ENCODE assay signal across 8 cellular contexts in genomic region chr19:10380311-10381102, GRCh38. TPM values are rescaled to one million over a fixed set of nuclear protein-coding genes. Genes with fewer than 3 reads are reported as not detected.
DNase-seq lines count a peak whose midpoint lies in the region; ATAC-seq and TF ChIP-seq lines count a peak whose summit lies in the region.

Gene TYK2, minus strand, starts transcription at chr19:10380572. Its CDS starts 2,166 bp downstream, at chr19:10378406.

- no peaks in the 10 kb centered on the region for H3K36me3 ChIP-seq in KMS-11 (ENCODE audit: insufficient read depth)
- H3K36me3 ChIP-seq in Peyer's patch = peaks cover 0 to 10% (median 0%) of the 10 kb centered on the region in 3 donors
- H3K36me3 ChIP-seq in esophagus (ENCODE audit: control insufficient read depth in 2 of 2, insufficient read depth in 2 of 2, low read length in 1 of 2) = peaks cover 4% of the 10 kb centered on the region in 2 donors
- H3K36me3 ChIP-seq in muscle layer of colon (ENCODE audit: insufficient read depth, low read length) = peaks cover 5% of the 10 kb centered on the region

- H3K4me1 ChIP-seq in KMS-11 (ENCODE audit: low read depth, poor library complexity, severe bottlenecking) (peaks cover 13% of the 10 kb centered on the region), Peyer's patch (peaks cover 0 to 12% (median 7%) of the 10 kb centered on the region in 4 donors), esophagus (ENCODE audit: control insufficient read depth in 2 of 2, insufficient read depth in 2 of 2, low read length in 1 of 2) (peaks cover 2 to 5% of the 10 kb centered on the region in 2 donors), muscle layer of colon (ENCODE audit: insufficient read depth, low read length) (peaks cover 6% of the 10 kb centered on the region)

- peak within 1 kb of the TSS; percentile 79 for H3K9ac ChIP-seq in KMS-11
- peak within 1 kb of the TSS; percentile 60 for H3K9ac ChIP-seq in muscle layer of colon (ENCODE audit: low read length)

- peak; percentile 86 for ATAC-seq in GM21737 (IDR thresholded peaks at IDR 0.05; ENCODE audit: unreplicated experiment)

- no peaks in the 10 kb centered on the region for H3K9me3 ChIP-seq in Peyer's patch
- H3K9me3 ChIP-seq in esophagus (ENCODE audit: control insufficient read depth in 2 of 2, insufficient read depth in 1 of 2, low read depth in 1 of 2, low read length in 1 of 2) = no peaks in the 10 kb centered on the region
- no peaks in the 10 kb centered on the region for H3K9me3 ChIP-seq in muscle layer of colon (ENCODE audit: low read length)

- WGBS in esophagus, 2 donors = 0 to 1% methylated on average over 53 to 58 of the region's 58 CpGs

- TF ChIP-seq POLR2A in Peyer's patch (IDR thresholded peaks at IDR 0.05) = peak; percentile 63 to 65

- TF ChIP-seq CTCF in KMS-11 (conservative IDR thresholded peaks at IDR 0.05; ENCODE audit: low read depth, low read length) = no peak
- TF ChIP-seq CTCF in Peyer's patch (IDR thresholded peaks at IDR 0.05) = no peak

- H3K4me2 ChIP-seq in KMS-11 = peak within 1 kb of the TSS; percentile 94

- H3K4me3 ChIP-seq in KMS-11 (IDR thresholded peaks at IDR 0.05; ENCODE audit: insufficient read depth, low read depth, low read length) (no peak within 1 kb of the TSS), Peyer's patch (peak within 1 kb of the TSS; percentile 78 to 100 (median 90)), esophagus (ENCODE audit: low read depth in 1 of 2, low read length in 2 of 2) (peak within 1 kb of the TSS; percentile 85 to 92), muscle layer of colon (ENCODE audit: low read depth in 1 of 2, low read length in 2 of 2) (peak within 1 kb of the TSS; percentile 75 to 91)

- no peaks in the 10 kb centered on the region for H4K20me1 ChIP-seq in KMS-11 (ENCODE audit: insufficient read depth)

- DNase-seq in DMS53 treated with DMSO at 0.1 percent for 48 hours (lab: John Stamatoyannopoulos, UW; ENCODE audit: unreplicated experiment) = peak; percentile 88
- DNase-seq in Peyer's patch = peak; percentile 97 to 99 (median 98)
- DNase-seq in activated T-cell treated with anti-CD3 and anti-CD28 coated beads, Interleukin-2, amount 50 U/mL, for 48 hours = peak; percentile 98 to 99
- peak; percentile 94 for DNase-seq in stimulated activated CD8-positive, alpha-beta memory T cell treated with anti-CD3 and anti-CD28 coated beads, Interleukin-7, amount 100 ng/mL, for 24 hours (ENCODE audit: low read depth)

- peak within 1 kb of the TSS; percentile 99 for H2AFZ ChIP-seq in KMS-11 (ENCODE audit: low read depth)

- no peaks in the 10 kb centered on the region for H3K27me3 ChIP-seq in KMS-11 (ENCODE audit: insufficient read depth, low read depth)
- no peaks in the 10 kb centered on the region for H3K27me3 ChIP-seq in Peyer's patch
- no peaks in the 10 kb centered on the region for H3K27me3 ChIP-seq in esophagus (ENCODE audit: control insufficient read depth in 1 of 2, insufficient read depth in 2 of 2, low read length in 2 of 2)
- no peaks in the 10 kb centered on the region for H3K27me3 ChIP-seq in muscle layer of colon (ENCODE audit: control insufficient read depth in 1 of 2, insufficient read depth in 2 of 2, low read length in 2 of 2)

- H3K79me2 ChIP-seq in KMS-11 (ENCODE audit: insufficient read depth, low read depth) = peaks cover 17% of the 10 kb centered on the region; the same call in 1 of the 2 replicates

- H3K27ac ChIP-seq in KMS-11 = peak within 1 kb of the TSS; percentile 57
- H3K27ac ChIP-seq in Peyer's patch = peak within 1 kb of the TSS; percentile 84 to 93 (median 86)
- peak within 1 kb of the TSS; percentile 83 for H3K27ac ChIP-seq in esophagus (ENCODE audit: low read depth in 2 of 2, low read length in 1 of 2)
- peak within 1 kb of the TSS; percentile 73 for H3K27ac ChIP-seq in muscle layer of colon (ENCODE audit: low read depth, low read length)

RNA-seq across cellular contexts. Expression of gene TYK2, which starts in this region (rescaled TPM):
- 100 to 1,000 TPM; 138 to 531 (median 246) TPM for total RNA-seq in Peyer's patch
- 10 to 100 TPM; 56.2 to 96.8 TPM for polyA plus RNA-seq in esophagus
